In genomic region chr1:213326666-213327317, GRCh38 we compare ENCODE assay signal across 11 cellular contexts.
DNase-seq lines count a peak whose midpoint lies in the region; ATAC-seq and TF ChIP-seq lines count a peak whose summit lies in the region.
"Had no signal": no experiment of that assay in that cellular context is flagged by ENCODE, and none has a peak within 500 bp of the region (broad histone marks: within the 10 kb centered on the region; RNA-seq: fewer than 3 reads in every experiment).

No MANE protein-coding gene starts in this region.

- H3K9me3 ChIP-seq in gastroesophageal sphincter: no peaks in the 10 kb centered on the region
- H3K9me3 ChIP-seq: mucosa of descending colon had no signal

- ATAC-seq in gastroesophageal sphincter: peak; percentile 51
- no peak for ATAC-seq in HG03139 (IDR thresholded peaks at IDR 0.05; ENCODE audit: unreplicated experiment)
- no peak for ATAC-seq in HG03571 (IDR thresholded peaks at IDR 0.05; ENCODE audit: unreplicated experiment)
- no peak for ATAC-seq in HG03097 (IDR thresholded peaks at IDR 0.05; ENCODE audit: low FRiP score, unreplicated experiment)
- ATAC-seq: mucosa of descending colon had no signal

- no peaks in the 10 kb centered on the region for H3K4me1 ChIP-seq in gastroesophageal sphincter

- no peaks in the 10 kb centered on the region for H3K27me3 ChIP-seq in gastroesophageal sphincter

- WGBS in gastroesophageal sphincter (ENCODE audit: low coverage in 1 of 2), 2 donors: 69 to 84% methylated on average over 2 to 3 of the region's 3 CpGs

- no peak for TF ChIP-seq CTCF in gastroesophageal sphincter (IDR thresholded peaks at IDR 0.05)

- no peak overlapping the region for H3K27ac ChIP-seq in gastroesophageal sphincter

- H3K4me3 ChIP-seq in gastroesophageal sphincter: no peak overlapping the region
- H3K4me3 ChIP-seq: mucosa of descending colon had no signal

- H3K36me3 ChIP-seq in gastroesophageal sphincter: no peaks in the 10 kb centered on the region

- peak; percentile 42 for DNase-seq in H4 (ENCODE audit: low spot score)
- DNase-seq in SKM-1 treated with dmso at 0.1 percent for 144 hours (lab: John Stamatoyannopoulos, UW; ENCODE audit: unreplicated experiment): peak; percentile 67
- DNase-seq in superior temporal gyrus (ENCODE audit: extremely low spot score): peak; percentile 20
- no peak for DNase-seq in DMS 273 treated with DMSO at 0.1 percent for 48 hours (lab: John Stamatoyannopoulos, UW)
- DNase-seq: activated effector memory CD4-positive, alpha-beta T cell treated with anti-CD3 and anti-CD28 coated beads, Interleukin-2, amount 50 U/mL, for 16 hours; NCI-H2227 treated with DMSO at 0.1 percent for 48 hours had no signal

- TF ChIP-seq EP300 in gastroesophageal sphincter (IDR thresholded peaks at IDR 0.05): no peak

- no peak for TF ChIP-seq POLR2A in gastroesophageal sphincter (IDR thresholded peaks at IDR 0.05)
